ENCODE assay signal across 8 cellular contexts in the genomic region with DNA sequence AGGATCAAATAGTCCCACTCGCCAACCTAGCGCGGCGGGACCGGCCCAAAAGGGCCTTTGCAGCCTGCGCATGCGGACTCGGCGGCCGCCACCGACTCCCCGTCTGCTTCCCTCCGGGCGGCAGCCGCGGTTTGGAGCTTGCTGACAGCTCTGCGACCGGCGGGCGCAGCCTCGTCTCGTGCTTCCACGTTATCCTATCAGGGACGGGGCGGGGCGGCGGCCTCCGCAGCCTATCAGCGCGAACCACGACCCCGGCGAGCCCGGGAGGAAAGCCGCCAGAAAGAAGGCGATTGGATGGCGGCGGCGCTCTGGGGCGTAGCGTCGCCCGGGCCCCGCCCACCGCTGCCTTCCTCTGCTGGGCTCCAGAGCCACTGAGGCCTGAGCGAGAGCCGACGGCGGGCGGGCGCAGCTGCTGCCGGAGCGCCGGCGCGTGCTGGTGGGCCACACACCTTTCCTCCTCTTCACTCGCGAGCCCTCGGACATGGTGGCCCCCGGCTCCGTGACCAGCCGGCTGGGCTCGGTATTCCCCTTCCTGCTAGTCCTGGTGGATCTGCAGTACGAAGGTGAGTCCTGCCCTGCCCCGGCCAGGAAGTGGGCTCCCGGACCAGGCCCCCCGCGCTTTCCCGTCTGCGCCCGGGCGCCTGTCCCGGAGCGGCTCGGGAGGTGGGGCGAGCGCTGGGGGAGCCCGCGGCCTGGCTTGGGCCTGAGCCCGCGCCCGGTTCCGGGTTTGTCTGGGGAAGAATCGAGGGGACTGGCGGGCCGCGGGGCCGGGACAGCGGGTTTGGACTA. TPM values are rescaled to one million over a fixed set of nuclear protein-coding genes. Genes with fewer than 3 reads are reported as not detected.
DNase-seq lines count a peak whose midpoint lies in the region; ATAC-seq and TF ChIP-seq lines count a peak whose summit lies in the region.

A gene with protein sequence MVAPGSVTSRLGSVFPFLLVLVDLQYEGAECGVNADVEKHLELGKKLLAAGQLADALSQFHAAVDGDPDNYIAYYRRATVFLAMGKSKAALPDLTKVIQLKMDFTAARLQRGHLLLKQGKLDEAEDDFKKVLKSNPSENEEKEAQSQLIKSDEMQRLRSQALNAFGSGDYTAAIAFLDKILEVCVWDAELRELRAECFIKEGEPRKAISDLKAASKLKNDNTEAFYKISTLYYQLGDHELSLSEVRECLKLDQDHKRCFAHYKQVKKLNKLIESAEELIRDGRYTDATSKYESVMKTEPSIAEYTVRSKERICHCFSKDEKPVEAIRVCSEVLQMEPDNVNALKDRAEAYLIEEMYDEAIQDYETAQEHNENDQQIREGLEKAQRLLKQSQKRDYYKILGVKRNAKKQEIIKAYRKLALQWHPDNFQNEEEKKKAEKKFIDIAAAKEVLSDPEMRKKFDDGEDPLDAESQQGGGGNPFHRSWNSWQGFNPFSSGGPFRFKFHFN (plus strand): TSS at position 365 of the 789 bp plus-strand sequence. CDS start 117 bp downstream, at position 482.

- peak; percentile 96 for ATAC-seq in GM18498 (IDR thresholded peaks at IDR 0.05; ENCODE audit: unreplicated experiment)
- ATAC-seq in HG02938 (IDR thresholded peaks at IDR 0.05; ENCODE audit: unreplicated experiment) = peak; percentile 88

- DNase-seq in NCI-H187 (lab: John Stamatoyannopoulos, UW) = peak; percentile 98 to 99
- DNase-seq in T-helper 2 cell = peak; percentile 97 to 99 (median 98)
- DNase-seq in left ventricle myocardium inferior = peak; percentile 99
- DNase-seq in prostate gland (ENCODE audit: low spot score) = peak; percentile 99

- WGBS in prostate gland = 2% methylated on average over 85 of the region's 89 CpGs
- under 1% methylated on average over 89 of the region's 89 CpGs for WGBS in urinary bladder

- H3K36me3 ChIP-seq in left ventricle myocardium inferior (peaks cover 3% of the 10 kb centered on the region), prostate gland (no peaks in the 10 kb centered on the region), urinary bladder (ENCODE audit: insufficient read depth) (no peaks in the 10 kb centered on the region)

- TF ChIP-seq POLR2A in prostate gland (IDR thresholded peaks at IDR 0.05) = peak; percentile 98

- no peaks in the 10 kb centered on the region for H3K27me3 ChIP-seq in left ventricle myocardium inferior (ENCODE audit: low read depth)
- no peaks in the 10 kb centered on the region for H3K27me3 ChIP-seq in prostate gland (replicated peaks; ENCODE audit: insufficient read depth)

- H3K9me3 ChIP-seq in left ventricle myocardium inferior (replicated peaks) = peaks cover 20% of the 10 kb centered on the region
- no peaks in the 10 kb centered on the region for H3K9me3 ChIP-seq in prostate gland

- H3K27ac ChIP-seq in angular gyrus (ENCODE audit: low read depth, low read length) (peak within 1 kb of the TSS; percentile 74), left ventricle myocardium inferior (replicated peaks) (peak within 1 kb of the TSS; percentile 96), prostate gland (peak within 1 kb of the TSS; percentile 92 to 94), urinary bladder (ENCODE audit: low read depth) (peak within 1 kb of the TSS; percentile 89)

- intact Hi-C loops in left ventricle myocardium inferior (cut with micrococcal nuclease) = no loop called here
- intact Hi-C loops in prostate gland (cut with DNase I) = loop anchor here (1.0 kb wide), 1 partner anchor 33 kb away; a partner anchor contains a TSS

- H3K4me1 ChIP-seq in left ventricle myocardium inferior (peaks cover 90% of the 10 kb centered on the region), prostate gland (replicated peaks) (no peaks in the 10 kb centered on the region), urinary bladder (ENCODE audit: insufficient read depth) (no peaks in the 10 kb centered on the region)

- no peak for TF ChIP-seq CTCF in left ventricle myocardium inferior (IDR thresholded peaks at IDR 0.05; ENCODE audit: borderline replicate concordance)
- TF ChIP-seq CTCF in prostate gland (IDR thresholded peaks at IDR 0.05) = no peak

- peak within 1 kb of the TSS; percentile 93 for H3K4me3 ChIP-seq in left ventricle myocardium inferior
- peak within 1 kb of the TSS; percentile 62 to 89 for H3K4me3 ChIP-seq in prostate gland
- peak within 1 kb of the TSS; percentile 85 for H3K4me3 ChIP-seq in urinary bladder (ENCODE audit: low read depth, low read length)

RNA-seq across cellular contexts. Expression of the gene that starts here (rescaled TPM):
- total RNA-seq in left ventricle myocardium inferior (31.5 TPM), prostate gland (100 to 1,000 TPM in 1 of 2 donors, 10 to 100 TPM in 1; 44.7 to 106 TPM), urinary bladder (71.3 TPM)
- polyA plus RNA-seq in urinary bladder = 21.6 TPM

Comparison
In these comparisons a context has a peak if more than half of its experiments do, and no peak if none do; other contexts are left out.
1. Peak in every context shown above with its lines: DNase-seq, ATAC-seq, H3K4me3 ChIP-seq and H3K27ac ChIP-seq.